ENCODE assay signal across 14 cellular contexts in genomic region chr1:225565845-225566244, GRCh38.
DNase-seq lines count a peak whose midpoint lies in the region; ATAC-seq and TF ChIP-seq lines count a peak whose summit lies in the region.
"Had no signal": no experiment of that assay in that cellular context is flagged by ENCODE, and none has a peak within 500 bp of the region (broad histone marks: within the 10 kb centered on the region; RNA-seq: fewer than 3 reads in every experiment).

No MANE protein-coding gene starts in this region.

- TF ChIP-seq CTCF in WTC11 (IDR thresholded peaks at IDR 0.05) (no peak), left ventricle myocardium inferior (IDR thresholded peaks at IDR 0.05; ENCODE audit: borderline replicate concordance) (no peak), PC-3 (conservative IDR thresholded peaks at IDR 0.05; ENCODE audit: low read depth, low read length) (no peak)

- peaks cover 33% of the 10 kb centered on the region for H3K4me1 Mint-ChIP-seq in WTC11
- H3K4me1 Mint-ChIP-seq: CD8-positive, alpha-beta memory T cell had no signal

- peaks cover 11% of the 10 kb centered on the region for H3K4me1 ChIP-seq in HUES64 (ENCODE audit: insufficient read depth, low read length)
- H3K4me1 ChIP-seq in left ventricle myocardium inferior, result peaks cover 43% of the 10 kb centered on the region
- H3K4me1 ChIP-seq in PC-3 (ENCODE audit: insufficient read depth, low read length), result no peaks in the 10 kb centered on the region

- no peak overlapping the region for H3K4me3 Mint-ChIP-seq in WTC11
- H3K4me3 Mint-ChIP-seq: CD8-positive, alpha-beta memory T cell had no signal

- POLR2A ChIA-PET in WTC11 (lab: Charles Lee) (no interaction called here), PC-3 (lab: Charles Lee; ENCODE audit: unreplicated experiment) (interaction anchor here (0.7 kb wide), 1 partner anchor 185 kb away, joined by 4 read pairs; no protein-coding TSS in a partner anchor)

- peak overlapping the region; percentile 93 for H3K27ac Mint-ChIP-seq in WTC11
- H3K27ac Mint-ChIP-seq: CD8-positive, alpha-beta memory T cell had no signal

- H3K9ac ChIP-seq in HUES64 (ENCODE audit: low read depth, low read length) (no peak overlapping the region), PC-3 (ENCODE audit: low read length) (no peak overlapping the region)

- H4K20me1 ChIP-seq in PC-3 (ENCODE audit: low read length), result no peaks in the 10 kb centered on the region

- H3K4me2 ChIP-seq in PC-3 (ENCODE audit: low read length), result no peak overlapping the region

- peaks cover 31% of the 10 kb centered on the region for H3K79me2 ChIP-seq in PC-3 (ENCODE audit: low read length)

- no peak overlapping the region for H2AFZ ChIP-seq in PC-3 (ENCODE audit: low read length)

- ATAC-seq in WTC11, result no peak
- no peak for ATAC-seq in PC-3

- peaks cover 48% of the 10 kb centered on the region for H3K36me3 ChIP-seq in HUES64 (ENCODE audit: insufficient read depth, low read length)
- peaks cover 9% of the 10 kb centered on the region for H3K36me3 ChIP-seq in left ventricle myocardium inferior
- peaks cover 12% of the 10 kb centered on the region; the same call in 1 of the 2 replicates for H3K36me3 ChIP-seq in PC-3 (ENCODE audit: low read depth, low read length)

- 90% methylated on average over 7 of the region's 7 CpGs for WGBS in HUES64

- intact Hi-C loops in left ventricle myocardium inferior (cut with micrococcal nuclease) (no loop called here), PC-3 (cut with micrococcal nuclease) (no loop called here)

- no peaks in the 10 kb centered on the region for H3K9me2 ChIP-seq in PC-3 (replicated peaks; ENCODE audit: low read length)

- CTCF ChIA-PET in WTC11 (lab: Charles Lee) (interaction anchor here (0.8 kb wide), 1 partner anchor 91 kb away, joined by 3 read pairs; no protein-coding TSS in a partner anchor), PC-3 (lab: Charles Lee) (interaction anchor here (0.5 kb wide), 1 partner anchor 74 kb away, joined by 6 read pairs; no protein-coding TSS in a partner anchor)

- BruUV-seq in PC-3 (replicated peaks; lab: Mats Ljungman, UMichigan), result no TSS peak

- H3K27ac ChIP-seq in HUES64 (ENCODE audit: low read depth, low read length) (0 out of 2 replicates have a peak overlapping the region, but pooled peaks have one; percentile 40), left ventricle myocardium inferior (replicated peaks) (peak overlapping the region; percentile 5), PC-3 (ENCODE audit: low read length) (no peak overlapping the region)

- no peaks in the 10 kb centered on the region for H3K9me3 Mint-ChIP-seq in WTC11
- H3K9me3 Mint-ChIP-seq: CD8-positive, alpha-beta memory T cell had no signal

- DNase-seq in WTC11 (ENCODE audit: low spot score) (no peak), left ventricle myocardium inferior (no peak), stromal cell of bone marrow (ENCODE audit: low read depth) (peak; percentile 88), NCI-H2029 treated with DMSO at 0.1 percent for 48 hours (lab: John Stamatoyannopoulos, UW) (no peak), PC-3 (no peak), T-helper 1 cell (no peak), NCI-H510A treated with DMSO at 0.1 percent for 48 hours (lab: John Stamatoyannopoulos, UW) (no peak)
- DNase-seq: anterior cingulate cortex; CD8-positive, alpha-beta memory T cell; effector CD8-positive, alpha-beta T cell; mesendoderm; NCI-H2171 treated with DMSO at 0.1 percent for 48 hours; retina had no signal

- no peaks in the 10 kb centered on the region for H3F3A ChIP-seq in PC-3 (ENCODE audit: low read length, unreplicated experiment)

- H3K27me3 ChIP-seq in HUES64 (ENCODE audit: insufficient read depth, low read length), result no peaks in the 10 kb centered on the region
- H3K27me3 ChIP-seq in left ventricle myocardium inferior (ENCODE audit: low read depth), result no peaks in the 10 kb centered on the region
- H3K27me3 ChIP-seq in PC-3 (ENCODE audit: low read length), result no peaks in the 10 kb centered on the region

- H3K4me3 ChIP-seq in HUES64 (ENCODE audit: low read length), result no peak overlapping the region
- H3K4me3 ChIP-seq in left ventricle myocardium inferior, result no peak overlapping the region
- H3K4me3 ChIP-seq in PC-3 (ENCODE audit: low read length), result no peak overlapping the region

- peaks cover 21% of the 10 kb centered on the region for H3K36me3 Mint-ChIP-seq in WTC11

- H3K27me3 Mint-ChIP-seq in WTC11 (ENCODE audit: low read depth), result no peaks in the 10 kb centered on the region

- H3K9me3 ChIP-seq in HUES64 (ENCODE audit: insufficient read depth, low read depth, low read length), result no peaks in the 10 kb centered on the region
- no peaks in the 10 kb centered on the region for H3K9me3 ChIP-seq in left ventricle myocardium inferior (replicated peaks)
- H3K9me3 ChIP-seq in PC-3 (ENCODE audit: low read length), result no peaks in the 10 kb centered on the region

TF ChIP-seq in WTC11, 78 proteins besides CTCF, POLR2A, EP300 and RAD21 (continues in another document):
- no peak for TF ChIP-seq ZNF219 (CRISPR knock-in tag; IDR thresholded peaks at IDR 0.05; ENCODE audit: borderline replicate concordance)
- TF ChIP-seq TCF7 (CRISPR knock-in tag; IDR thresholded peaks at IDR 0.05; ENCODE audit: low read depth), result no peak
- no peak for TF ChIP-seq CBFB (CRISPR knock-in tag; IDR thresholded peaks at IDR 0.05; ENCODE audit: low read depth)
- no peak for TF ChIP-seq ZNF425 (CRISPR knock-in tag; conservative IDR thresholded peaks at IDR 0.05)
- no peak for TF ChIP-seq ZNF317 (CRISPR knock-in tag; IDR thresholded peaks at IDR 0.05; ENCODE audit: borderline replicate concordance, low read depth)
- TF ChIP-seq IRF2 (CRISPR knock-in tag; IDR thresholded peaks at IDR 0.05; ENCODE audit: borderline replicate concordance, low read depth), result no peak
- TF ChIP-seq SP1 (CRISPR knock-in tag; conservative IDR thresholded peaks at IDR 0.05), result no peak
- TF ChIP-seq CDX4 (CRISPR knock-in tag; IDR thresholded peaks at IDR 0.05; ENCODE audit: borderline replicate concordance), result no peak
- no peak for TF ChIP-seq MAX (CRISPR knock-in tag; IDR thresholded peaks at IDR 0.05)
- no peak for TF ChIP-seq STAT6 (CRISPR knock-in tag; conservative IDR thresholded peaks at IDR 0.05; ENCODE audit: low read depth)
- TF ChIP-seq JUN (CRISPR knock-in tag; IDR thresholded peaks at IDR 0.05), result no peak
- no peak for TF ChIP-seq ZNF232 (CRISPR knock-in tag; IDR thresholded peaks at IDR 0.05)
